ENCODE assay signal across 24 cellular contexts in the genomic region with DNA sequence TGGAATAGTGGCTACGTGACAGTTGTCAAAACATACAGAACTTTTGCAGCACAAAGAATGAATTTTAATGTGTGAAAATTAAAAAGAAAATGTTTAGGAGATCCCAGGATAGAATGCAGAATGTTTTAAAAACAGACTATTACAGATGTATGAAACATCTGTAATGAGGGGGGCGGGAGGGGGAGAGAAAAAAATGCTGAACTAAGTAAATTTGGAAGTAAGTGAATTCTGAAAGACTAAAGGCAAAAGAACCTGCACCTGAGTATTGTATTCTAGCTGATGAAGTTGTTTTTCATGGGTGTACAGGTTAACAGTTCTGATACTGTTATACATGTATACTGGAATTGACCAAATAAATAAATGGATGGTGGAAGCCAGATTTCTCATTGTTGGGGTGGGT.
"Had no signal": no experiment of that assay in that cellular context is flagged by ENCODE, and none has a peak within 500 bp of the region (broad histone marks: within the 10 kb centered on the region; RNA-seq: fewer than 3 reads in every experiment).

No MANE protein-coding gene starts in this region.

- H3K27me3 ChIP-seq: dorsolateral prefrontal cortex, esophagus muscularis mucosa, foreskin keratinocyte, gastroesophageal sphincter, heart left ventricle, hepatocyte, left lung had no signal

- H3K27ac ChIP-seq: coronary artery, dorsolateral prefrontal cortex, esophagus muscularis mucosa, foreskin keratinocyte, gastroesophageal sphincter, heart left ventricle, hepatocyte, left lung, lower lobe of right lung had no signal

- H3K9me3 ChIP-seq: esophagus muscularis mucosa, gastroesophageal sphincter, heart left ventricle, left lung, lower lobe of right lung, mucosa of descending colon had no signal

- H3K27me3 Mint-ChIP-seq: naive B cell had no signal

- ATAC-seq: foreskin keratinocyte, gastroesophageal sphincter, heart left ventricle, left cardiac atrium, left lung, left ventricle myocardium superior, lower lobe of right lung, mucosa of descending colon had no signal

- H3K27ac Mint-ChIP-seq: mesothelial cell of epicardium had no signal

- H3K9me3 Mint-ChIP-seq: immature natural killer cell had no signal

- DNase-seq: dermis blood vessel endothelial cell; dorsolateral prefrontal cortex; effector CD4-positive, alpha-beta T cell; effector memory CD4-positive, alpha-beta T cell; foreskin keratinocyte; heart left ventricle; hypothalamus; immature natural killer cell; islet precursor cell; left cardiac atrium; left lung; left ventricle myocardium superior; lower lobe of right lung; mesenchymal stem cell; mucosa of descending colon; naive B cell had no signal

- H3K4me3 ChIP-seq: coronary artery, dorsolateral prefrontal cortex, esophagus muscularis mucosa, gastroesophageal sphincter, heart left ventricle, hepatocyte, left lung, lower lobe of right lung, mucosa of descending colon had no signal

- H3K4me1 ChIP-seq: lower lobe of right lung had no signal

- H3K4me3 Mint-ChIP-seq: immature natural killer cell, mesothelial cell of epicardium, naive B cell had no signal

- H3K4me2 ChIP-seq: hepatocyte had no signal

- FAIRE-seq: colon, endothelial cell of umbilical vein, frontal cortex had no signal

- H3K36me3 Mint-ChIP-seq: immature natural killer cell had no signal

- H3K36me3 ChIP-seq: esophagus muscularis mucosa, gastroesophageal sphincter, heart left ventricle, left lung, lower lobe of right lung had no signal

- H2AFZ ChIP-seq: hepatocyte had no signal
